In genomic region chr10:535953-536352, GRCh38 we compare ENCODE assay signal across 19 cellular contexts.
"Had no signal": no experiment of that assay in that cellular context is flagged by ENCODE, and none has a peak within 500 bp of the region (broad histone marks: within the 10 kb centered on the region; RNA-seq: fewer than 3 reads in every experiment).

No MANE protein-coding gene starts in this region.

- H3K27ac Mint-ChIP-seq: naive thymus-derived CD4-positive, alpha-beta T cell had no signal

- H3K36me3 ChIP-seq: esophagus squamous epithelium, gastroesophageal sphincter, stomach, thoracic aorta, transverse colon had no signal

- H3K4me1 ChIP-seq: transverse colon had no signal

- H2AFZ ChIP-seq: hepatocyte had no signal

- H3K36me3 Mint-ChIP-seq: naive thymus-derived CD4-positive, alpha-beta T cell had no signal

- H3K9me3 Mint-ChIP-seq: nephron progenitor cell had no signal

- H3K4me2 ChIP-seq: hepatocyte had no signal

- H3K9me3 ChIP-seq: esophagus squamous epithelium, gastroesophageal sphincter, stomach, thoracic aorta, transverse colon had no signal

- H3K4me3 ChIP-seq: esophagus squamous epithelium, gastroesophageal sphincter, hepatocyte, skin epidermis, stomach, thoracic aorta, transverse colon had no signal

- H3K4me3 Mint-ChIP-seq: naive thymus-derived CD4-positive, alpha-beta T cell; nephron progenitor cell had no signal

- H3K27ac ChIP-seq: esophagus squamous epithelium, gastroesophageal sphincter, hepatocyte, skin epidermis, stomach, thoracic aorta, transverse colon had no signal

- ATAC-seq: gastroesophageal sphincter; left ventricle myocardium superior; naive thymus-derived CD4-positive, alpha-beta T cell; sciatic nerve had no signal

- DNase-seq: dermis blood vessel endothelial cell; esophagus squamous epithelium; foreskin fibroblast; kidney; left cardiac atrium; left ventricle myocardium superior; mesendoderm; naive thymus-derived CD4-positive, alpha-beta T cell; nephron progenitor cell; stimulated activated CD4-positive, alpha-beta T cell treated with anti-CD3 and anti-CD28 coated beads, Interleukin-12 subunit alpha, Interleukin-12 subunit beta, amount 100 ng/mL, for 4 hours; stimulated activated naive CD4-positive, alpha-beta T cell; stomach; substantia nigra; transverse colon had no signal
